In genomic region chr17:79949646-79950292, GRCh38 we compare ENCODE assay signal across 12 cellular contexts.
DNase-seq lines count a peak whose midpoint lies in the region; ATAC-seq, FAIRE-seq and TF ChIP-seq lines count a peak whose summit lies in the region.
"Had no signal": no experiment of that assay in that cellular context is flagged by ENCODE, and none has a peak within 500 bp of the region (broad histone marks: within the 10 kb centered on the region; RNA-seq: fewer than 3 reads in every experiment).

No MANE protein-coding gene starts in this region.

- H3K27ac Mint-ChIP-seq in activated CD4-positive, alpha-beta T cell treated with anti-CD3 and anti-CD28 coated beads, Interleukin-2, amount 10 ng/mL, durations not matched to agents 7 days and 5 days = no peak overlapping the region
- H3K27ac Mint-ChIP-seq: T-helper 17 cell had no signal

- no peak overlapping the region for H3K4me3 Mint-ChIP-seq in activated CD4-positive, alpha-beta T cell treated with anti-CD3 and anti-CD28 coated beads, Interleukin-2, amount 10 ng/mL, durations not matched to agents 7 days and 5 days
- H3K4me3 Mint-ChIP-seq: T-helper 17 cell had no signal

- H3K79me2 ChIP-seq in H1 (ENCODE audit: control insufficient read depth in 1 of 2, insufficient read depth in 2 of 2, low read length in 2 of 2) (peaks cover 0 to 7% of the 10 kb centered on the region in 2 experiments; a peak in 1 of 4 replicates), neural cell (replicated peaks; ENCODE audit: insufficient read depth, low read length) (no peaks in the 10 kb centered on the region)

- no peaks in the 10 kb centered on the region; the same call in 1 of the 2 replicates for H3K23me2 ChIP-seq in H1 (ENCODE audit: low read depth, low read length)

- peak overlapping the region; percentile 79 for H4K5ac ChIP-seq in H1 (ENCODE audit: insufficient read length, low read depth, low read length)

- WGBS in H1 (ENCODE audit: extremely low coverage in 1 of 2, insufficient coverage in 1 of 2, insufficient read length in 1 of 2, insufficient replicate concordance in 2 of 2, low coverage in 1 of 2, low lambda C conversion rate in 2 of 2, missing lambda C conversion rate in 1 of 2), 2 experiments = 4% methylated on average over 29 of the region's 30 CpGs; no CpG with 5 or more reads in 1 of the 2 experiments

- no peak overlapping the region; a peak in 3 of 20 replicates for H3K4me3 ChIP-seq in BLaER1 treated with 17β-estradiol and CSF1 and Interleukin-3, amounts not matched to agents 10 nM and 100 nM
- H3K4me3 ChIP-seq in NB4 (ENCODE audit: low read depth, low read length) (no peak overlapping the region), H1 (ENCODE audit: extremely low read depth in 1 of 4, insufficient read depth in 2 of 4, low read depth in 3 of 4, low read length in 4 of 4) (peak overlapping the region; percentile 21 to 54 (median 24); a peak in 7 of 8 replicates), neural cell (ENCODE audit: low read length) (peak overlapping the region; percentile 62)
- H3K4me3 ChIP-seq: body of pancreas, psoas muscle had no signal

- peak overlapping the region; percentile 96 for H4K91ac ChIP-seq in H1 (replicated peaks; ENCODE audit: insufficient read length, low read length)

- no peak overlapping the region for H3K27ac ChIP-seq in BLaER1 treated with 17β-estradiol and CSF1 and Interleukin-3, amounts not matched to agents 10 nM and 100 nM
- H3K27ac ChIP-seq in H1 (ENCODE audit: low read depth, low read length) (peak overlapping the region; percentile 91), neural cell (ENCODE audit: low read length) (peak overlapping the region; percentile 87)
- H3K27ac ChIP-seq: psoas muscle had no signal

- peaks cover 7 to 67% (median 43%) of the 10 kb centered on the region in 11 experiments; a peak in 19 of 22 replicates for H4K20me1 ChIP-seq in BLaER1 treated with 17β-estradiol and CSF1 and Interleukin-3, amounts not matched to agents 10 nM and 100 nM
- H4K20me1 ChIP-seq in H1 (replicated peaks in 1 of 2; ENCODE audit: control insufficient read depth in 1 of 2, insufficient read depth in 2 of 2, low read length in 2 of 2) (peaks cover 0 to 3% of the 10 kb centered on the region in 2 experiments), neural cell (ENCODE audit: insufficient read depth) (no peaks in the 10 kb centered on the region)

- H3K9me3 Mint-ChIP-seq in activated CD4-positive, alpha-beta T cell treated with anti-CD3 and anti-CD28 coated beads, Interleukin-2, amount 10 ng/mL, durations not matched to agents 7 days and 5 days = no peaks in the 10 kb centered on the region

- peak overlapping the region in 3 of 11 experiments; percentile 10 to 62 (median 36); a peak in 4 of 22 replicates for H3K9ac ChIP-seq in BLaER1 treated with 17β-estradiol and CSF1 and Interleukin-3, amounts not matched to agents 10 nM and 100 nM
- H3K9ac ChIP-seq in H1 (replicated peaks in 1 of 4; ENCODE audit: extremely low read depth in 1 of 4, low read depth in 3 of 4, low read length in 3 of 4) (peak overlapping the region in 3 of 4 experiments; percentile 48 to 61 (median 60); a peak in 5 of 7 replicates), neural cell (ENCODE audit: low read length) (peak overlapping the region; percentile 73)

- H2BK20ac ChIP-seq in H1 (ENCODE audit: low read length) = no peak overlapping the region

- POLR2A ChIA-PET in H1 (lab: Charles Lee; ENCODE audit: partially characterized antibody) = interaction anchor here (0.7 to 15.6 kb wide), 18 partner anchors 9 to 163 kb away, joined by 3 to 152 read pairs (median 8); partner anchors contain the start of gene CBX4
- POLR2A ChIA-PET in activated CD4-positive, alpha-beta T cell treated with anti-CD3 and anti-CD28 coated beads, Interleukin-2, amount 10 ng/mL, durations not matched to agents 7 days and 5 days (lab: Charles Lee) = no interaction called here

- no peaks in the 10 kb centered on the region for H3K9me2 ChIP-seq in neural cell (ENCODE audit: insufficient read depth, low read length)

- no peaks in the 10 kb centered on the region for H3K36me3 Mint-ChIP-seq in activated CD4-positive, alpha-beta T cell treated with anti-CD3 and anti-CD28 coated beads, Interleukin-2, amount 10 ng/mL, durations not matched to agents 7 days and 5 days (ENCODE audit: low read depth)

- peak overlapping the region; percentile 25 for H2BK120ac ChIP-seq in H1 (replicated peaks; ENCODE audit: low read depth, low read length)

- H3K9me3 ChIP-seq in BLaER1 treated with 17β-estradiol and CSF1 and Interleukin-3, amounts not matched to agents 10 nM and 100 nM (replicated peaks in 1 of 11) = no peaks in the 10 kb centered on the region
- H3K9me3 ChIP-seq in H1 (ENCODE audit: insufficient read depth in 2 of 2, low read depth in 1 of 2, low read length in 1 of 2) (no peaks in the 10 kb centered on the region), neural cell (ENCODE audit: low read length) (no peaks in the 10 kb centered on the region)
- H3K9me3 ChIP-seq: body of pancreas, psoas muscle had no signal

- no peak overlapping the region; the same call in 1 of the 2 replicates for H2AK5ac ChIP-seq in H1 (ENCODE audit: low read depth, low read length)

- H3F3A ChIP-seq in neural cell (ENCODE audit: insufficient read depth, low read length, poor library complexity, severe bottlenecking) = peaks cover 18% of the 10 kb centered on the region

- peak; percentile 92 for FAIRE-seq in H1 (lab: Jason Lieb, UNC)

- H3K14ac ChIP-seq in H1 (ENCODE audit: insufficient read length) = no peak overlapping the region

- TF ChIP-seq CTCF in NB4 (IDR thresholded peaks at IDR 0.05; ENCODE audit: low read depth, low read length) (no peak), H1 (IDR thresholded peaks at IDR 0.05; ENCODE audit: control extremely low read depth in 1 of 3, insufficient read depth in 1 of 3, low read depth in 1 of 3, low read length in 3 of 3) (no peak), neural cell (IDR thresholded peaks at IDR 0.05; ENCODE audit: poor library complexity, severe bottlenecking) (no peak)

- H3K27me3 ChIP-seq in BLaER1 treated with 17β-estradiol and CSF1 and Interleukin-3, amounts not matched to agents 10 nM and 100 nM = peaks cover 14 to 48% (median 25%) of the 10 kb centered on the region in 11 experiments; a peak in 21 of 22 replicates
- H3K27me3 ChIP-seq in H1 (replicated peaks in 1 of 4; ENCODE audit: control insufficient read depth in 3 of 4, extremely low read depth in 1 of 4, insufficient read depth in 3 of 4, low read length in 3 of 4) (no peaks in the 10 kb centered on the region), neural cell (ENCODE audit: insufficient read depth, low read depth, low read length) (no peaks in the 10 kb centered on the region)
- H3K27me3 ChIP-seq: body of pancreas had no signal

- peaks cover 0 to 16% (median 0%) of the 10 kb centered on the region in 11 experiments; a peak in 5 of 22 replicates for H3K36me3 ChIP-seq in BLaER1 treated with 17β-estradiol and CSF1 and Interleukin-3, amounts not matched to agents 10 nM and 100 nM
- peaks cover 3 to 17% (median 8%) of the 10 kb centered on the region in 4 experiments; a peak in 7 of 8 replicates for H3K36me3 ChIP-seq in H1 (ENCODE audit: control insufficient read depth in 2 of 4, insufficient read depth in 4 of 4, low read length in 3 of 4)
- no peaks in the 10 kb centered on the region for H3K36me3 ChIP-seq in neural cell (ENCODE audit: insufficient read depth, low read length)

- TF ChIP-seq POLR2A in NB4 (IDR thresholded peaks at IDR 0.05; ENCODE audit: extremely low read depth, insufficient read length) (no peak), H1 (IDR thresholded peaks at IDR 0.05; ENCODE audit: control extremely low read depth in 1 of 2, low read depth in 2 of 2, low read length in 2 of 2) (peak in 1 of 2 experiments; percentile 52; a peak in 2 of 3 replicates)

- H4K8ac ChIP-seq in H1 (ENCODE audit: extremely low read depth, insufficient read depth, low read length) = peak overlapping the region; percentile 94; the same call in 1 of the 2 replicates

- peaks cover 11% of the 10 kb centered on the region; the same call in 1 of the 2 replicates for H3K79me1 ChIP-seq in H1 (ENCODE audit: low read depth, low read length)

- H3K18ac ChIP-seq in H1 (ENCODE audit: extremely low read depth, low read length) = peak overlapping the region; percentile 99

- no peaks in the 10 kb centered on the region for H3K4me1 Mint-ChIP-seq in activated CD4-positive, alpha-beta T cell treated with anti-CD3 and anti-CD28 coated beads, Interleukin-2, amount 10 ng/mL, durations not matched to agents 7 days and 5 days
- H3K4me1 Mint-ChIP-seq: T-helper 17 cell had no signal

- ATAC-seq in GM21786 (IDR thresholded peaks at IDR 0.05; ENCODE audit: unreplicated experiment) = no peak
- ATAC-seq: psoas muscle, T-helper 17 cell had no signal

- H2BK12ac ChIP-seq in H1 (ENCODE audit: low read depth, low read length) = peak overlapping the region; percentile 94

- no peak overlapping the region for H2BK15ac ChIP-seq in H1 (ENCODE audit: low read length)

- TF ChIP-seq RAD21 in H1 (IDR thresholded peaks at IDR 0.05 in 1 of 2, conservative IDR thresholded peaks at IDR 0.05 in 1 of 2; ENCODE audit: low read depth in 2 of 2, low read length in 2 of 2) = no peak
- no peak for TF ChIP-seq RAD21 in neural cell (conservative IDR thresholded peaks at IDR 0.05)

- H3K56ac ChIP-seq in H1 (replicated peaks; ENCODE audit: insufficient read length, low read depth, low read length) = peak overlapping the region; percentile 27

- peak overlapping the region; percentile 39 to 99 (median 93) for H3K4me2 ChIP-seq in BLaER1 treated with 17β-estradiol and CSF1 and Interleukin-3, amounts not matched to agents 10 nM and 100 nM
- H3K4me2 ChIP-seq in H1 (ENCODE audit: insufficient read depth in 1 of 2, low read depth in 2 of 2, low read length in 2 of 2) (peak overlapping the region; percentile 79 to 86), neural cell (ENCODE audit: low read length) (peak overlapping the region; percentile 43)

- DNase-seq in NB4 (ENCODE audit: low read depth) (peak; percentile 65), H1 (ENCODE audit: low read depth in 1 of 2, low spot score in 2 of 2) (peak; percentile 76 to 83), NCI-H2107 (lab: John Stamatoyannopoulos, UW) (no peak)
- no peak for DNase-seq in activated CD4-positive, alpha-beta T cell treated with anti-CD3 and anti-CD28 coated beads, Interleukin-2, amount 10 ng/mL, durations not matched to agents 7 days and 5 days
- DNase-seq in activated T-cell treated with anti-CD3 and anti-CD28 coated beads, Interleukin-2, amount 50 U/mL, for 48 hours = no peak
- DNase-seq: NCI-H446, T-helper 17 cell had no signal

- CTCF ChIA-PET in H1 (lab: Charles Lee; ENCODE audit: partially characterized antibody) = interaction anchor here (0.6 to 14.6 kb wide), 15 partner anchors 10 to 110 kb away, joined by 3 to 187 read pairs (median 4); partner anchors contain the start of gene CBX4
- CTCF ChIA-PET in activated CD4-positive, alpha-beta T cell treated with anti-CD3 and anti-CD28 coated beads, Interleukin-2, amount 10 ng/mL, durations not matched to agents 7 days and 5 days (lab: Charles Lee) = no interaction called here

- H3K27me3 Mint-ChIP-seq in activated CD4-positive, alpha-beta T cell treated with anti-CD3 and anti-CD28 coated beads, Interleukin-2, amount 10 ng/mL, durations not matched to agents 7 days and 5 days = no peaks in the 10 kb centered on the region
- H3K27me3 Mint-ChIP-seq: T-helper 17 cell had no signal

- TF ChIP-seq EP300 in H1 (IDR thresholded peaks at IDR 0.05; ENCODE audit: borderline replicate concordance in 1 of 2, low read depth in 2 of 2, low read length in 2 of 2) = peak in 1 of 2 experiments; percentile 95; a peak in 1 of 3 replicates
- TF ChIP-seq EP300 in neural cell (conservative IDR thresholded peaks at IDR 0.05; ENCODE audit: poor library complexity, severe bottlenecking) = no peak

- H2AFZ ChIP-seq in H1 (ENCODE audit: low read length) = no peak overlapping the region
- no peak overlapping the region for H2AFZ ChIP-seq in neural cell (ENCODE audit: low read depth, low read length)

- H3K4me1 ChIP-seq in BLaER1 treated with 17β-estradiol and CSF1 and Interleukin-3, amounts not matched to agents 10 nM and 100 nM = peaks cover 28 to 97% (median 81%) of the 10 kb centered on the region in 10 experiments
- H3K4me1 ChIP-seq in H1 (replicated peaks in 1 of 4; ENCODE audit: control insufficient read depth in 3 of 4, insufficient read depth in 4 of 4, low read length in 3 of 4) = peaks cover 20 to 56% (median 45%) of the 10 kb centered on the region in 4 experiments
- H3K4me1 ChIP-seq: psoas muscle had no signal

- peak overlapping the region; percentile 93 for H2BK5ac ChIP-seq in H1 (ENCODE audit: low read depth, low read length)

- H3K23ac ChIP-seq in H1 (ENCODE audit: insufficient read length) = no peak overlapping the region

- peak overlapping the region; percentile 2 for H3K4ac ChIP-seq in H1 (replicated peaks; ENCODE audit: insufficient read length, low read depth, low read length)

Comparison
In these comparisons a context has a peak if more than half of its experiments do, and no peak if none do; other contexts are left out.
1. H3K27ac ChIP-seq: peak in H1 (single experiment) and neural cell (single experiment); none in BLaER1 treated with 17β-estradiol and CSF1 and Interleukin-3, amounts not matched to agents 10 nM and 100 nM (0 of 11).
2. H3K4me2 ChIP-seq: peak in every context shown above with its lines; median percentile 93 in BLaER1 treated with 17β-estradiol and CSF1 and Interleukin-3, amounts not matched to agents 10 nM and 100 nM; 82 in H1; 43 in neural cell.
3. H3K4me3 ChIP-seq: peak in H1 (4 of 4) and neural cell (single experiment); none in BLaER1 treated with 17β-estradiol and CSF1 and Interleukin-3, amounts not matched to agents 10 nM and 100 nM (0 of 10) and NB4 (single experiment).
4. DNase-seq: peak in NB4 (single experiment) and H1 (2 of 2); none in NCI-H2107 (single experiment), activated CD4-positive, alpha-beta T cell treated with anti-CD3 and anti-CD28 coated beads, Interleukin-2, amount 10 ng/mL, durations not matched to agents 7 days and 5 days (single experiment) and activated T-cell treated with anti-CD3 and anti-CD28 coated beads, Interleukin-2, amount 50 U/mL, for 48 hours (0 of 2).